19 cellular contexts compared by ENCODE assay signal in the genomic region with DNA sequence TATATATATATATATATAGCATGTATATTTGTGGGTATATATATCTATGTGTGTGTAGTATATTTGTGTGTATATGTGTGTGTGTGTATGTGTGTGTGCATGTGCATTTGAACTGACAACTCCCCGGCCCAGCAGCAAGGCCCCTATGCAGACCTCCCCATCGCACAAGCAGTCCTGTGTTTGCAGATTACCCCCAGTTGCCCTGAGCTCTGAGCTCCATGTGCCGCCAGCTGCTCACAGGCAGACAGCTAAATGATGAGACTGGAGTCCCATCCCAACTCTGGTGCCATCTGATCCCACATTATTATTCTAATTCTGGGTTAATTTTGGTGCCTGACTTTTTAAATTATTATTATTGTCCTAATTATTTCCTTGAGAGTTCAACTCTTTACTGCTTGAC.
"Had no signal": no experiment of that assay in that cellular context is flagged by ENCODE, and none has a peak within 500 bp of the region (broad histone marks: within the 10 kb centered on the region; RNA-seq: fewer than 3 reads in every experiment).

No MANE protein-coding gene starts in this region.

- DNase-seq: activated CD4-positive, alpha-beta T cell treated with anti-CD3 and anti-CD28 coated beads, Interleukin-2, amount 10 ng/mL, durations not matched to agents 7 days and 5 days; activated CD8-positive, alpha-beta T cell treated with anti-CD3 and anti-CD28 coated beads, Interleukin-2, amount 10 ng/mL, durations not matched to agents 7 days and 5 days; activated naive CD4-positive, alpha-beta T cell treated with Interleukin-2 at 50 U/mL for 16 hours; activated naive CD8-positive, alpha-beta T cell treated with anti-CD3 and anti-CD28 coated beads, Interleukin-2, amount 10 ng/mL, durations not matched to agents 7 days and 5 days; activated T-cell treated with anti-CD3 and anti-CD28 coated beads, Interleukin-2, amount 50 U/mL, for 24 hours; brain microvascular endothelial cell; effector CD8-positive, alpha-beta T cell; gastrocnemius medialis; heart right ventricle; kidney glomerular epithelial cell; occipital lobe; stimulated activated CD4-positive, alpha-beta T cell treated with anti-CD3 and anti-CD28 coated beads, Interleukin-12 subunit alpha, Interleukin-12 subunit beta, amount 100 ng/mL, for 4 hours; stimulated activated CD4-positive, alpha-beta T cell treated with anti-CD3 and anti-CD28 coated beads, Interleukin-1b, Interleukin-23, amount 100 ng/mL, for 48 hours; stimulated activated naive CD4-positive, alpha-beta T cell treated with Interleukin-2 at 50 U/mL for 16 hours; T1000; uterus had no signal

- H3K27ac ChIP-seq: brain microvascular endothelial cell, gastrocnemius medialis, heart right ventricle, tibial nerve had no signal

- H3K27me3 ChIP-seq: brain microvascular endothelial cell, gastrocnemius medialis, tibial nerve, uterus had no signal

- H3K36me3 ChIP-seq: brain microvascular endothelial cell, gastrocnemius medialis, heart right ventricle, tibial nerve, uterus had no signal

- H3K9me3 ChIP-seq: gastrocnemius medialis, heart right ventricle, tibial nerve, uterus had no signal

- H3K4me1 ChIP-seq: gastrocnemius medialis, uterus had no signal

- H3K4me3 ChIP-seq: gastrocnemius medialis, heart right ventricle, tibial nerve, uterus had no signal

- ATAC-seq: activated CD4-positive, CD25-positive, alpha-beta regulatory T cell treated with anti-CD3 and anti-CD28 coated beads, Interleukin-2, amount 50 U/mL, for 24 hours; activated CD8-positive, alpha-beta T cell treated with anti-CD3 and anti-CD28 coated beads, Interleukin-2, amount 10 ng/mL, durations not matched to agents 7 days and 5 days; esophagus mucosa; gastrocnemius medialis had no signal
